Comparison of ENCODE assay signal across 13 cellular contexts in genomic region chr10:114506874-114507385, GRCh38.
DNase-seq lines count a peak whose midpoint lies in the region; ATAC-seq and TF ChIP-seq lines count a peak whose summit lies in the region.
"Had no signal": no experiment of that assay in that cellular context is flagged by ENCODE, and none has a peak within 500 bp of the region (broad histone marks: within the 10 kb centered on the region; RNA-seq: fewer than 3 reads in every experiment).

No MANE protein-coding gene starts in this region.

- H3K79me2 ChIP-seq in parathyroid adenoma: peaks cover 12% of the 10 kb centered on the region

- peaks cover 52% of the 10 kb centered on the region for H3K36me3 Mint-ChIP-seq in CD4-positive, CD25-positive, alpha-beta regulatory T cell

- H3K27me3 ChIP-seq in CD4-positive, CD25-positive, alpha-beta regulatory T cell (ENCODE audit: control insufficient read depth, insufficient read depth, low read length): no peaks in the 10 kb centered on the region
- no peaks in the 10 kb centered on the region for H3K27me3 ChIP-seq in esophagus muscularis mucosa
- no peaks in the 10 kb centered on the region for H3K27me3 ChIP-seq in parathyroid adenoma (ENCODE audit: control insufficient read depth, insufficient read depth, low read length)
- H3K27me3 ChIP-seq: foreskin keratinocyte, neutrophil had no signal

- H3K4me3 ChIP-seq in CD4-positive, CD25-positive, alpha-beta regulatory T cell (ENCODE audit: low read depth, low read length): no peak overlapping the region
- no peak overlapping the region for H3K4me3 ChIP-seq in SK-N-MC
- H3K4me3 ChIP-seq in esophagus muscularis mucosa: no peak overlapping the region
- H3K4me3 ChIP-seq in parathyroid adenoma (ENCODE audit: low read depth, low read length): no peak overlapping the region

- H3K27ac ChIP-seq in CD4-positive, CD25-positive, alpha-beta regulatory T cell (ENCODE audit: insufficient read depth, low read length, poor library complexity, severe bottlenecking): no peak overlapping the region
- peak overlapping the region; percentile 36; the same call in 1 of the 2 replicates for H3K27ac ChIP-seq in SK-N-MC
- peak overlapping the region; percentile 53 to 74 (median 64) for H3K27ac ChIP-seq in esophagus muscularis mucosa (replicated peaks in 1 of 4)
- H3K27ac ChIP-seq in parathyroid adenoma: no peak overlapping the region
- H3K27ac ChIP-seq in substantia nigra (ENCODE audit: low read depth, low read length, poor library complexity, severe bottlenecking): no peak overlapping the region
- H3K27ac ChIP-seq: foreskin keratinocyte, neutrophil had no signal

- no peak for DNase-seq in CD4-positive, CD25-positive, alpha-beta regulatory T cell
- DNase-seq in SK-N-MC (ENCODE audit: low read depth, low spot score) (no peak), esophagus muscularis mucosa (ENCODE audit: extremely low spot score) (no peak), NCI-H2081 (lab: John Stamatoyannopoulos, UW) (no peak), GM19240 (ENCODE audit: insufficient read length, low spot score) (no peak), substantia nigra (lab: John Stamatoyannopoulos, UW) (no peak)
- DNase-seq: activated CD4-positive, alpha-beta T cell treated with anti-CD3 and anti-CD28 coated beads, Interleukin-2, amount 50 U/mL, for 4 hours; foreskin keratinocyte; H7 had no signal

- no peak for TF ChIP-seq EP300 in esophagus muscularis mucosa (IDR thresholded peaks at IDR 0.05)

- H2AFZ ChIP-seq in parathyroid adenoma: no peak overlapping the region

- intact Hi-C loops in esophagus muscularis mucosa (cut with DNase I): no loop called here

- no peak for TF ChIP-seq CTCF in esophagus muscularis mucosa (IDR thresholded peaks at IDR 0.05)
- TF ChIP-seq CTCF in parathyroid adenoma (IDR thresholded peaks at IDR 0.05): no peak

- no peak for TF ChIP-seq POLR2A in esophagus muscularis mucosa (IDR thresholded peaks at IDR 0.05; ENCODE audit: low read depth)

- no peaks in the 10 kb centered on the region for H3K27me3 Mint-ChIP-seq in CD4-positive, CD25-positive, alpha-beta regulatory T cell
- H3K27me3 Mint-ChIP-seq: dendritic cell treated with granulocyte-macrophage colony-stimulating factor and Interleukin-4, amounts not matched to agents 40 ng/mL and 50 ng/mL, for 4 days had no signal

- peak overlapping the region; percentile 14 for H3K4me2 ChIP-seq in parathyroid adenoma (ENCODE audit: low read length)

- H3K9me3 ChIP-seq in CD4-positive, CD25-positive, alpha-beta regulatory T cell (ENCODE audit: control insufficient read depth in 2 of 2, low read length in 2 of 2): no peaks in the 10 kb centered on the region
- no peaks in the 10 kb centered on the region for H3K9me3 ChIP-seq in SK-N-MC (ENCODE audit: low read depth, low read length)
- H3K9me3 ChIP-seq in esophagus muscularis mucosa: no peaks in the 10 kb centered on the region
- H3K9me3 ChIP-seq in parathyroid adenoma (ENCODE audit: control insufficient read depth, low read length): no peaks in the 10 kb centered on the region
- H3K9me3 ChIP-seq: neutrophil had no signal

- H3K36me3 ChIP-seq in CD4-positive, CD25-positive, alpha-beta regulatory T cell (ENCODE audit: control insufficient read depth, insufficient read depth, low read length): peaks cover 4% of the 10 kb centered on the region
- no peaks in the 10 kb centered on the region for H3K36me3 ChIP-seq in SK-N-MC (ENCODE audit: insufficient read depth, low read length)
- H3K36me3 ChIP-seq in esophagus muscularis mucosa: peaks cover 0 to 29% (median 0%) of the 10 kb centered on the region in 4 donors
- H3K36me3 ChIP-seq in parathyroid adenoma (ENCODE audit: control insufficient read depth, insufficient read depth, low read length): no peaks in the 10 kb centered on the region
- H3K36me3 ChIP-seq: neutrophil had no signal

- peaks cover 0 to 2% (median 0%) of the 10 kb centered on the region in 7 donors for H3K9me3 Mint-ChIP-seq in CD4-positive, CD25-positive, alpha-beta regulatory T cell
- H3K9me3 Mint-ChIP-seq: dendritic cell treated with granulocyte-macrophage colony-stimulating factor and Interleukin-4, amounts not matched to agents 40 ng/mL and 50 ng/mL, for 4 days had no signal

- H3K4me1 ChIP-seq in CD4-positive, CD25-positive, alpha-beta regulatory T cell (ENCODE audit: control insufficient read depth, insufficient read depth, low read length, poor library complexity, severe bottlenecking): peaks cover 24% of the 10 kb centered on the region
- H3K4me1 ChIP-seq in esophagus muscularis mucosa: peaks cover 59 to 73% (median 71%) of the 10 kb centered on the region in 4 donors
- H3K4me1 ChIP-seq in parathyroid adenoma: peaks cover 23% of the 10 kb centered on the region

- peak overlapping the region in 1 of 4 donors; percentile 16 for H3K4me3 Mint-ChIP-seq in CD4-positive, CD25-positive, alpha-beta regulatory T cell
- H3K4me3 Mint-ChIP-seq: dendritic cell treated with granulocyte-macrophage colony-stimulating factor and Interleukin-4, amounts not matched to agents 40 ng/mL and 50 ng/mL, for 4 days had no signal

- ATAC-seq in CD4-positive, CD25-positive, alpha-beta regulatory T cell (ENCODE audit: low read depth in 2 of 2): no peak
- no peak for ATAC-seq in GM19328 (IDR thresholded peaks at IDR 0.05; ENCODE audit: unreplicated experiment)

- WGBS in esophagus muscularis mucosa: 60% methylated on average over 3 of the region's 3 CpGs

- H3K9ac ChIP-seq in SK-N-MC (ENCODE audit: insufficient read length): no peak overlapping the region
- H3K9ac ChIP-seq in parathyroid adenoma: no peak overlapping the region

- peak overlapping the region; percentile 26 to 81 (median 76) for H3K27ac Mint-ChIP-seq in CD4-positive, CD25-positive, alpha-beta regulatory T cell
- H3K27ac Mint-ChIP-seq: dendritic cell treated with granulocyte-macrophage colony-stimulating factor and Interleukin-4, amounts not matched to agents 40 ng/mL and 50 ng/mL, for 4 days had no signal

- H3K4me1 Mint-ChIP-seq in CD4-positive, CD25-positive, alpha-beta regulatory T cell: peaks cover 22 to 89% (median 59%) of the 10 kb centered on the region in 4 donors

Comparison
In these comparisons a context has a peak if more than half of its experiments do, and no peak if none do; other contexts are left out.
1. H3K27ac ChIP-seq: peak in SK-N-MC (single experiment) and esophagus muscularis mucosa (4 of 4); none in CD4-positive, CD25-positive, alpha-beta regulatory T cell (single experiment), parathyroid adenoma (single experiment) and substantia nigra (single experiment).